In genomic region chr10:129426670-129427069, GRCh38 we compare ENCODE assay signal across 23 cellular contexts. TPM values are rescaled to one million over a fixed set of nuclear protein-coding genes. Genes with fewer than 3 reads are reported as not detected.
"Had no signal": no experiment of that assay in that cellular context is flagged by ENCODE, and none has a peak within 500 bp of the region (broad histone marks: within the 10 kb centered on the region; RNA-seq: fewer than 3 reads in every experiment).

No MANE protein-coding gene starts in this region.

- H3K27me3 Mint-ChIP-seq: activated CD4-positive, alpha-beta T cell treated with anti-CD3 and anti-CD28 coated beads, Interleukin-2, amount 10 ng/mL, durations not matched to agents 7 days and 5 days had no signal

- H3K4me1 ChIP-seq: breast epithelium had no signal

- H3K27ac ChIP-seq: breast epithelium, VCaP had no signal

- H3K4me3 ChIP-seq: breast epithelium had no signal

- H3K27ac Mint-ChIP-seq: activated CD4-positive, alpha-beta memory T cell treated with anti-CD3 and anti-CD28 coated beads for 36 hours; activated CD4-positive, alpha-beta T cell treated with anti-CD3 and anti-CD28 coated beads, Interleukin-2, amount 10 ng/mL, durations not matched to agents 7 days and 5 days; activated naive CD4-positive, alpha-beta T cell treated with anti-CD3 and anti-CD28 coated beads, Interleukin-2, amount 50 U/mL, for 24 hours; IgD-negative memory B cell had no signal

- H3K4me1 Mint-ChIP-seq: activated CD4-positive, alpha-beta T cell treated with anti-CD3 and anti-CD28 coated beads, Interleukin-2, amount 10 ng/mL, durations not matched to agents 7 days and 5 days; activated naive CD4-positive, alpha-beta T cell treated with anti-CD3 and anti-CD28 coated beads, Interleukin-2, amount 50 U/mL, for 24 hours had no signal

- H3K36me3 Mint-ChIP-seq: activated CD4-positive, alpha-beta memory T cell treated with anti-CD3 and anti-CD28 coated beads for 36 hours; activated naive CD4-positive, alpha-beta T cell treated with anti-CD3 and anti-CD28 coated beads, Interleukin-2, amount 50 U/mL, for 24 hours had no signal

- H3K9me3 Mint-ChIP-seq: activated CD4-positive, alpha-beta memory T cell treated with anti-CD3 and anti-CD28 coated beads for 36 hours; activated CD4-positive, alpha-beta T cell treated with anti-CD3 and anti-CD28 coated beads, Interleukin-2, amount 10 ng/mL, durations not matched to agents 7 days and 5 days; activated naive CD4-positive, alpha-beta T cell treated with anti-CD3 and anti-CD28 coated beads, Interleukin-2, amount 50 U/mL, for 24 hours; IgD-negative memory B cell had no signal

- H3K4me3 Mint-ChIP-seq: activated CD4-positive, alpha-beta memory T cell treated with anti-CD3 and anti-CD28 coated beads for 36 hours; activated CD4-positive, alpha-beta T cell treated with anti-CD3 and anti-CD28 coated beads, Interleukin-2, amount 10 ng/mL, durations not matched to agents 7 days and 5 days; activated naive CD4-positive, alpha-beta T cell treated with anti-CD3 and anti-CD28 coated beads, Interleukin-2, amount 50 U/mL, for 24 hours; IgD-negative memory B cell had no signal

- H3K9me3 ChIP-seq: breast epithelium had no signal

- H3K27me3 ChIP-seq: breast epithelium had no signal

- DNase-seq: activated CD4-positive, alpha-beta memory T cell treated with anti-CD3 and anti-CD28 coated beads for 36 hours; activated CD4-positive, alpha-beta T cell treated with anti-CD3 and anti-CD28 coated beads, Interleukin-2, amount 10 ng/mL, durations not matched to agents 7 days and 5 days; activated CD4-positive, CD25-positive, alpha-beta regulatory T cell; activated CD8-positive, alpha-beta memory T cell treated with anti-CD3 and anti-CD28 coated beads, Interleukin-2, amount 50 U/mL, for 4 hours; activated effector memory CD4-positive, alpha-beta T cell treated with Interleukin-2 at 50 U/mL for 16 hours; activated naive CD4-positive, alpha-beta T cell; aorta; central memory CD4-positive, alpha-beta T cell; KG1; NCI-H1105 treated with DMSO at 0.1 percent for 48 hours; NCI-H1436 treated with DMSO at 0.1 percent for 48 hours; NCI-H187; NCI-H2081; NCI-H510A treated with DMSO at 0.1 percent for 48 hours; NCI-H69; NK-92 treated with Interleukin-12 subunit alpha and Interleukin-12 subunit beta, amount 100 ng/mL, for 24 hours; SHP77 treated with DMSO at 0.1 percent for 48 hours; T-helper 1 cell had no signal

- H3K36me3 ChIP-seq: breast epithelium had no signal

RNA-seq across cellular contexts. Expression of gene MGMT, which starts 40.4 kb away (rescaled TPM):
- total RNA-seq: M059J had no signal
